ENCODE assay signal across 31 cellular contexts in the genomic region with DNA sequence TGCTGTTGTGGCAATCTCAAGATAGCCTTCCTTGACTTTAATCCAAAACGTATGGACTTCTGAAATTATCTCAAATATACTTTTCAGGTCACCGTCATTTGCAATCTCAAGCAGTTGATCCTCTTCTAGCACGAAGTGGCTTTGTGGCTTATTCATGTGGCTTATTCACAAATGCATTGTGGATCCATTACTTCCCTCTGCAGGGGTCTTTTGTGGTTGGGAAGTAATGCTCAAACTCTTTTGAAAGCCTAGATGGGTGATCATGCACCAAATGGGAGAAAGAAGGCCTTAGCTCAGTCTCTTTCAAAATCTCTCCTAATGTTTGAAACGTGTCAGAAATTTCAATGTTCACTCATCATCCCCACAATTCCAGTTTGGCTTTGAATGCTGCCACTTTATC.
"Had no signal": no experiment of that assay in that cellular context is flagged by ENCODE, and none has a peak within 500 bp of the region (broad histone marks: within the 10 kb centered on the region; RNA-seq: fewer than 3 reads in every experiment).

No MANE protein-coding gene starts in this region.

- H3K27ac ChIP-seq: ascending aorta, breast epithelium, cardiac muscle cell, colonic mucosa, epithelial cell of prostate had no signal

- ATAC-seq: activated naive CD4-positive, alpha-beta T cell treated with anti-CD3 and anti-CD28 coated beads, Interleukin-2, amount 50 U/mL, for 72 hours; activated T-cell treated with anti-CD3 and anti-CD28 coated beads, Interleukin-2, amount 50 U/mL, for 72 hours; T-helper 17 cell had no signal

- H3K27ac Mint-ChIP-seq: activated CD4-positive, alpha-beta memory T cell treated with anti-CD3 and anti-CD28 coated beads, Interleukin-2, amount 10 ng/mL, durations not matched to agents 7 days and 5 days; activated CD4-positive, alpha-beta T cell treated with anti-CD3 and anti-CD28 coated beads, Interleukin-2, amount 10 ng/mL, durations not matched to agents 7 days and 5 days; activated naive CD4-positive, alpha-beta T cell treated with anti-CD3 and anti-CD28 coated beads, Interleukin-2, amount 10 ng/mL, durations not matched to agents 7 days and 5 days; activated naive CD4-positive, alpha-beta T cell treated with anti-CD3 and anti-CD28 coated beads, Interleukin-2, amount 50 U/mL, for 72 hours; activated naive CD8-positive, alpha-beta T cell treated with anti-CD3 and anti-CD28 coated beads, Interleukin-2, amount 10 ng/mL, durations not matched to agents 7 days and 5 days; activated T-cell treated with anti-CD3 and anti-CD28 coated beads, Interleukin-2, amount 50 U/mL, for 24 hours; activated T-cell treated with anti-CD3 and anti-CD28 coated beads, Interleukin-2, amount 50 U/mL, for 72 hours; brain; T-helper 17 cell; T-helper 2 cell treated with Interferon-gamma antibody and Interleukin-4, amounts not matched to agents 5 μg/mL and 100 μg/mL, for 36 hours had no signal

- H3K4me3 Mint-ChIP-seq: activated CD4-positive, alpha-beta memory T cell treated with anti-CD3 and anti-CD28 coated beads, Interleukin-2, amount 10 ng/mL, durations not matched to agents 7 days and 5 days; activated CD4-positive, alpha-beta T cell treated with anti-CD3 and anti-CD28 coated beads, Interleukin-2, amount 10 ng/mL, durations not matched to agents 7 days and 5 days; activated naive CD4-positive, alpha-beta T cell treated with anti-CD3 and anti-CD28 coated beads, Interleukin-2, amount 10 ng/mL, durations not matched to agents 7 days and 5 days; activated naive CD8-positive, alpha-beta T cell treated with anti-CD3 and anti-CD28 coated beads, Interleukin-2, amount 10 ng/mL, durations not matched to agents 7 days and 5 days; activated T-cell treated with anti-CD3 and anti-CD28 coated beads, Interleukin-2, amount 50 U/mL, for 24 hours; activated T-cell treated with anti-CD3 and anti-CD28 coated beads, Interleukin-2, amount 50 U/mL, for 72 hours; brain; T-helper 17 cell; T-helper 2 cell treated with Interferon-gamma antibody and Interleukin-4, amounts not matched to agents 5 μg/mL and 100 μg/mL, for 36 hours had no signal

- FAIRE-seq: endometrium, endothelial cell of umbilical vein, frontal cortex had no signal

- H3K4me3 ChIP-seq: ascending aorta, breast epithelium, cardiac muscle cell, colonic mucosa had no signal

- H3K36me3 ChIP-seq: ascending aorta, breast epithelium, cardiac muscle cell, colonic mucosa had no signal

- H3K4me1 Mint-ChIP-seq: activated CD4-positive, alpha-beta memory T cell treated with anti-CD3 and anti-CD28 coated beads, Interleukin-2, amount 10 ng/mL, durations not matched to agents 7 days and 5 days; activated CD4-positive, alpha-beta T cell treated with anti-CD3 and anti-CD28 coated beads, Interleukin-2, amount 10 ng/mL, durations not matched to agents 7 days and 5 days; activated naive CD4-positive, alpha-beta T cell treated with anti-CD3 and anti-CD28 coated beads, Interleukin-2, amount 10 ng/mL, durations not matched to agents 7 days and 5 days; activated naive CD8-positive, alpha-beta T cell treated with anti-CD3 and anti-CD28 coated beads, Interleukin-2, amount 10 ng/mL, durations not matched to agents 7 days and 5 days; T-helper 17 cell had no signal

- DNase-seq: activated CD4-positive, alpha-beta memory T cell treated with anti-CD3 and anti-CD28 coated beads, Interleukin-2, amount 10 ng/mL, durations not matched to agents 7 days and 5 days; activated CD4-positive, alpha-beta T cell treated with anti-CD3 and anti-CD28 coated beads for 1 hour; activated CD4-positive, alpha-beta T cell treated with anti-CD3 and anti-CD28 coated beads for 4 hours; activated CD4-positive, alpha-beta T cell treated with anti-CD3 and anti-CD28 coated beads, Interleukin-2, amount 10 ng/mL, durations not matched to agents 7 days and 5 days; activated CD4-positive, alpha-beta T cell treated with anti-CD3 and anti-CD28 coated beads, Interleukin-2, amount 50 U/mL, for 4 hours; activated CD8-positive, alpha-beta memory T cell treated with anti-CD3 and anti-CD28 coated beads, Interleukin-2, amount 50 U/mL, for 48 hours; activated gamma-delta T cell; activated naive CD4-positive, alpha-beta T cell; activated naive CD4-positive, alpha-beta T cell treated with anti-CD3 and anti-CD28 coated beads, Interleukin-2, amount 10 ng/mL, durations not matched to agents 7 days and 5 days; activated naive CD8-positive, alpha-beta T cell treated with anti-CD3 and anti-CD28 coated beads, Interleukin-2, amount 10 ng/mL, durations not matched to agents 7 days and 5 days; activated T-cell treated with anti-CD3 and anti-CD28 coated beads for 4 hours; activated T-cell treated with anti-CD3 and anti-CD28 coated beads, Interleukin-2, amount 50 U/mL, for 24 hours; activated T-cell treated with anti-CD3 and anti-CD28 coated beads, Interleukin-2, amount 50 U/mL, for 72 hours; central memory CD4-positive, alpha-beta T cell; cerebellar nuclear complex; colonic mucosa; effector CD8-positive, alpha-beta T cell; foreskin fibroblast; head of caudate nucleus; T-helper 1 cell; T-helper 17 cell had no signal

- H3K4me1 ChIP-seq: ascending aorta, breast epithelium, colonic mucosa had no signal

- H3K36me3 Mint-ChIP-seq: activated naive CD4-positive, alpha-beta T cell treated with anti-CD3 and anti-CD28 coated beads, Interleukin-2, amount 10 ng/mL, durations not matched to agents 7 days and 5 days; activated naive CD4-positive, alpha-beta T cell treated with anti-CD3 and anti-CD28 coated beads, Interleukin-2, amount 50 U/mL, for 72 hours; activated naive CD8-positive, alpha-beta T cell treated with anti-CD3 and anti-CD28 coated beads, Interleukin-2, amount 10 ng/mL, durations not matched to agents 7 days and 5 days; brain had no signal

- H3K9me3 Mint-ChIP-seq: brain had no signal

- H3K9me3 ChIP-seq: breast epithelium, colonic mucosa had no signal

- H3K27me3 ChIP-seq: ascending aorta, breast epithelium, cardiac muscle cell, colonic mucosa had no signal

- H3K27me3 Mint-ChIP-seq: activated CD4-positive, alpha-beta memory T cell treated with anti-CD3 and anti-CD28 coated beads, Interleukin-2, amount 10 ng/mL, durations not matched to agents 7 days and 5 days; activated CD4-positive, alpha-beta T cell treated with anti-CD3 and anti-CD28 coated beads, Interleukin-2, amount 10 ng/mL, durations not matched to agents 7 days and 5 days; activated naive CD4-positive, alpha-beta T cell treated with anti-CD3 and anti-CD28 coated beads, Interleukin-2, amount 10 ng/mL, durations not matched to agents 7 days and 5 days; activated naive CD8-positive, alpha-beta T cell treated with anti-CD3 and anti-CD28 coated beads, Interleukin-2, amount 10 ng/mL, durations not matched to agents 7 days and 5 days; activated T-cell treated with anti-CD3 and anti-CD28 coated beads, Interleukin-2, amount 50 U/mL, for 24 hours; brain; T-helper 17 cell had no signal
